ENCODE assay signal across 26 cellular contexts in genomic region chr6:66740346-66740745, GRCh38.
"Had no signal": no experiment of that assay in that cellular context is flagged by ENCODE, and none has a peak within 500 bp of the region (broad histone marks: within the 10 kb centered on the region; RNA-seq: fewer than 3 reads in every experiment).

No MANE protein-coding gene starts in this region.

- H3K36me3 Mint-ChIP-seq: naive thymus-derived CD8-positive, alpha-beta T cell; neural progenitor cell; stimulated activated effector memory CD8-positive, alpha-beta T cell treated with anti-CD3 and anti-CD28 coated beads, Interleukin-12 subunit alpha, Interleukin-12 subunit beta, amount 100 ng/mL, for 72 hours; type B pancreatic cell had no signal

- H3K27ac ChIP-seq: left lung, lower lobe of right lung, neural progenitor cell, pancreas, prostate gland, skin epidermis, tibial nerve, uterus had no signal

- H3K9me3 Mint-ChIP-seq: nephron, neural progenitor cell, type B pancreatic cell had no signal

- H3K4me3 ChIP-seq: left lung, lower lobe of right lung, neural progenitor cell, pancreas, prostate gland, skin epidermis, tibial nerve, uterus had no signal

- H2AFZ ChIP-seq: neural progenitor cell had no signal

- H3K27ac Mint-ChIP-seq: immature natural killer cell; naive thymus-derived CD8-positive, alpha-beta T cell; nephron; neural progenitor cell; stimulated activated effector memory CD8-positive, alpha-beta T cell treated with anti-CD3 and anti-CD28 coated beads, Interleukin-12 subunit alpha, Interleukin-12 subunit beta, amount 100 ng/mL, for 72 hours; stimulated activated naive CD8-positive, alpha-beta T cell treated with anti-CD3 and anti-CD28 coated beads, Interleukin-15, amount 100 ng/mL, for 72 hours; type B pancreatic cell had no signal

- DNase-seq: hypothalamus; immature natural killer cell; kidney; left colon; left lung; lower lobe of right lung; mammary epithelial cell; mesenchymal stem cell; naive thymus-derived CD8-positive, alpha-beta T cell; pancreas; posterior cingulate gyrus; retina; right cardiac atrium; stimulated activated CD4-positive, alpha-beta T cell treated with anti-CD3 and anti-CD28 coated beads, Interleukin-4, amount 100 ng/mL, for 24 hours; stimulated activated naive CD4-positive, alpha-beta T cell treated with Interleukin-2 at 50 U/mL for 16 hours; stimulated activated naive CD8-positive, alpha-beta T cell treated with anti-CD3 and anti-CD28 coated beads, Interleukin-15, amount 100 ng/mL, for 72 hours; substantia nigra; uterus had no signal

- H3K4me1 ChIP-seq: left lung, lower lobe of right lung, neural progenitor cell, pancreas, prostate gland, tibial nerve, uterus had no signal

- H3K9ac ChIP-seq: neural progenitor cell had no signal

- H3K27me3 Mint-ChIP-seq: naive thymus-derived CD8-positive, alpha-beta T cell; stimulated activated naive CD8-positive, alpha-beta T cell treated with anti-CD3 and anti-CD28 coated beads, Interleukin-15, amount 100 ng/mL, for 72 hours; type B pancreatic cell had no signal

- H3K4me1 Mint-ChIP-seq: immature natural killer cell; naive thymus-derived CD8-positive, alpha-beta T cell; nephron; neural progenitor cell; stimulated activated effector memory CD8-positive, alpha-beta T cell treated with anti-CD3 and anti-CD28 coated beads, Interleukin-12 subunit alpha, Interleukin-12 subunit beta, amount 100 ng/mL, for 72 hours; stimulated activated naive CD8-positive, alpha-beta T cell treated with anti-CD3 and anti-CD28 coated beads, Interleukin-15, amount 100 ng/mL, for 72 hours had no signal

- H3K27me3 ChIP-seq: left lung, neural progenitor cell, pancreas, tibial nerve, uterus had no signal

- H3K9me3 ChIP-seq: lower lobe of right lung, pancreas, prostate gland, tibial nerve, uterus had no signal

- H3K4me3 Mint-ChIP-seq: immature natural killer cell; naive thymus-derived CD8-positive, alpha-beta T cell; nephron; neural progenitor cell; stimulated activated effector memory CD8-positive, alpha-beta T cell treated with anti-CD3 and anti-CD28 coated beads, Interleukin-12 subunit alpha, Interleukin-12 subunit beta, amount 100 ng/mL, for 72 hours; stimulated activated naive CD8-positive, alpha-beta T cell treated with anti-CD3 and anti-CD28 coated beads, Interleukin-15, amount 100 ng/mL, for 72 hours; type B pancreatic cell had no signal

- H3K36me3 ChIP-seq: left lung, lower lobe of right lung, neural progenitor cell, pancreas, prostate gland, tibial nerve, uterus had no signal

- H3K4me2 ChIP-seq: neural progenitor cell had no signal

- ATAC-seq: left colon; left lung; lower lobe of right lung; naive thymus-derived CD8-positive, alpha-beta T cell; pancreas; right cardiac atrium; sciatic nerve; stimulated activated effector memory CD8-positive, alpha-beta T cell treated with anti-CD3 and anti-CD28 coated beads, Interleukin-12 subunit alpha, Interleukin-12 subunit beta, amount 100 ng/mL, for 72 hours; stimulated activated naive CD8-positive, alpha-beta T cell treated with anti-CD3 and anti-CD28 coated beads, Interleukin-15, amount 100 ng/mL, for 72 hours had no signal
